Comparison of ENCODE assay signal across 1 cellular context in the genomic region with DNA sequence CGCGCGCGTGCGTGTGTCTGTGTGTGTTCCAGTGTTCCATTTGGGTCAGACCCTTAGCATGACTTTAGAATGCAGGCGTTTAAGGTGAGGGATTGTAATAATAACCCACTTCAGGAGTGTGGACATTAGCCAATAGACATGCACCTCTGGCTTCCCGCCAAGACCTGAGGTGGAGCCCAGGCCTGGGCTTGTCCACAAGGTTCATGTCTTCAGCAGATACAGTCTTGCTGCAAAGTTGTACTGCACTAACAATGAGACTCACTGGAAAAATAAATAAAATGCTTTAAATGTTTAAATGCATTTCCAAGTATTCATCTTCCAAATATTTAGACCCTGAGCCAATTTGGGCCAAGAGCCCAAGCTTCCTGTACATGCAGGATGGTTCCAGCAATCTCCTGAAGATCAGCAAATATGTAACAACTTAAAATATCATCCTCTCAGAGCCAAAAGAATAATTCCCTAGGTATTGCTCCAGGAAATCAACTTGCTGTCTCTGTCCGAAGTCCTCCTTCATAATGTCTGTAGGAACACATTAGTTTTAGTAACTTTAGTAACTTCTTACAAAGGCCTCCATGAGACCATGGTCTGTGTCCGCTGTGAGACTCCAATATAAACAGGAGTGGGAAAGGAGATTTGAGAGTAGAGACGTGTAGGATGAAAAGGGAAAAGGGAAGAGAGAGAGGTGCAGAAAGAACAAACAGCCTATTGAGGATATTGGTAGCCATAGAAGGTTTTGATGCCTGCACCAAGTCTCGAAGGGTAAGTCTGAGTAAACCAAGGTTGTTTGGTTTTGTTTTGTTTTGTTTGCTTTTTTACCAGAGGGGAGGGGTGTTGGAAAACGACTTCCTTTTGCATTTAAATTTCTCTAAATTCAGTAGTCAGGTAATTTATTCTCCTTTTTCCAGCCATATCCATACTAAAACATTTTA.
TF ChIP-seq lines count a peak whose summit lies in the region.

No MANE protein-coding gene starts in this region.

TF ChIP-seq in HEK293, 187 proteins besides CTCF, POLR2A, EP300 and RAD21 (continued from another document):
- TF ChIP-seq, protein P1, sequence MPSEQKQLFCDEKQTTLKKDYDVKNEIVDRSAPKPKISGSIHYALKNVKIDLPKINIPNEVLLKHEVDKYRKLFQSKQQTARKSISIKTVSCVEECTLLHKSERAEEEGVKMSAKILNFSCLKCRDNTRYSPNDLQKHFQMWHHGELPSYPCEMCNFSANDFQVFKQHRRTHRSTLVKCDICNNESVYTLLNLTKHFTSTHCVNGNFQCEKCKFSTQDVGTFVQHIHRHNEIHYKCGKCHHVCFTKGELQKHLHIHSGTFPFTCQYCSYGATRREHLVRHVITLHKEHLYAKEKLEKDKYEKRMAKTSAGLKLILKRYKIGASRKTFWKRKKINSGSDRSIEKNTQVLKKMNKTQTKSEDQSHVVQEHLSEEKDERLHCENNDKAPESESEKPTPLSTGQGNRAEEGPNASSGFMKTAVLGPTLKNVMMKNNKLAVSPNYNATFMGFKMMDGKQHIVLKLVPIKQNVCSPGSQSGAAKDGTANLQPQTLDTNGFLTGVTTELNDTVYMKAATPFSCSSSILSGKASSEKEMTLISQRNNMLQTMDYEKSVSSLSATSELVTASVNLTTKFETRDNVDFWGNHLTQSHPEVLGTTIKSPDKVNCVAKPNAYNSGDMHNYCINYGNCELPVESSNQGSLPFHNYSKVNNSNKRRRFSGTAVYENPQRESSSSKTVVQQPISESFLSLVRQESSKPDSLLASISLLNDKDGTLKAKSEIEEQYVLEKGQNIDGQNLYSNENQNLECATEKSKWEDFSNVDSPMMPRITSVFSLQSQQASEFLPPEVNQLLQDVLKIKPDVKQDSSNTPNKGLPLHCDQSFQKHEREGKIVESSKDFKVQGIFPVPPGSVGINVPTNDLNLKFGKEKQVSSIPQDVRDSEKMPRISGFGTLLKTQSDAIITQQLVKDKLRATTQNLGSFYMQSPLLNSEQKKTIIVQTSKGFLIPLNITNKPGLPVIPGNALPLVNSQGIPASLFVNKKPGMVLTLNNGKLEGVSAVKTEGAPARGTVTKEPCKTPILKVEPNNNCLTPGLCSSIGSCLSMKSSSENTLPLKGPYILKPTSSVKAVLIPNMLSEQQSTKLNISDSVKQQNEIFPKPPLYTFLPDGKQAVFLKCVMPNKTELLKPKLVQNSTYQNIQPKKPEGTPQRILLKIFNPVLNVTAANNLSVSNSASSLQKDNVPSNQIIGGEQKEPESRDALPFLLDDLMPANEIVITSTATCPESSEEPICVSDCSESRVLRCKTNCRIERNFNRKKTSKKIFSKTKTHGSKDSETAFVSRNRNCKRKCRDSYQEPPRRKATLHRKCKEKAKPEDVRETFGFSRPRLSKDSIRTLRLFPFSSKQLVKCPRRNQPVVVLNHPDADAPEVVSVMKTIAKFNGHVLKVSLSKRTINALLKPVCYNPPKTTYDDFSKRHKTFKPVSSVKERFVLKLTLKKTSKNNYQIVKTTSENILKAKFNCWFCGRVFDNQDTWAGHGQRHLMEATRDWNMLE (tag by site-specific recombination; conservative IDR thresholded peaks at IDR 0.05; ENCODE audit: low read depth) = no peak
- peak; percentile 30; the same call in 1 of the 2 replicates for TF ChIP-seq ZBTB48 (tag by site-specific recombination; IDR thresholded peaks at IDR 0.05)
- no peak for TF ChIP-seq ZSCAN16 (tag by site-specific recombination; IDR thresholded peaks at IDR 0.05)
